In the genomic region with DNA sequence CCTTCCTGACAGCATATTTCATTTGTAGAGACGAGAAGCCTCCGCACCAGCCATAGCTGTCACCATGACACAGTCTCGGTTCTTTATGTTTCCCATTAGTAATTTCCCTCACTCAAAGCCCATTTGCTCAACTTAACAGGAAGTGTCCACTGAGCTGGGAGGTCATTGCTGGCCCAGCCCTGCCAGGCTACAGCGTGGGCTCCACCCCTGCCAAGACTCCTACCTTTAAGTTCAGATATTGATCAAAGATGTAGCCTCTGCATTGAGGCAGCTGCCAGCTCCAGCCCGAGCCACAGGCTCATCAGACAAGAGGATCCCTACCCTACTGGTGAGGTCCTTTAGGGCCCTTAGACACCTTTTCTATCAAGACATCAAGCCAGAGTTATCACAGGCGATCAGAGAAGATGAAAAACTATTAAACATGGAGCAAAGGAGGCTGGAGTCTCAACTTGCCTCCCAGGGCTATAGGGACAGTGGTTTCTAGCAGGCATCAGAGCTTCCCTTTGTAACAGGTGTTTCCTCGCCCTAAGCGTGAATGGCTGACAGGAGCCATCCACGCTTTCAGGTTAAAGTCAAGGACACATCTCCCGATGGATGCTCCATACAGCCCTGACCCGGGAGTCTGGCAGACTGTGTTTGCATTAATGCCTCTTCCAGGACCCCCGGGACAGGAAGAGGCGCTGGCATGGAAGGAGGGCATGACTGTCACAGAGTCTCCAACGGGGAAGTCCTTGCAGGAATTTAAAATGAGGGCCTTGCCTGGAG, we compare ENCODE assay signal across 21 cellular contexts.
"Had no signal": no experiment of that assay in that cellular context is flagged by ENCODE, and none has a peak within 500 bp of the region (broad histone marks: within the 10 kb centered on the region; RNA-seq: fewer than 3 reads in every experiment).

No MANE protein-coding gene starts in this region.

- H3K9me3 ChIP-seq: prostate gland, testis had no signal

- H3K36me3 ChIP-seq: lower lobe of right lung, prostate gland had no signal

- ATAC-seq: activated CD8-positive, alpha-beta T cell treated with anti-CD3 and anti-CD28 coated beads, Interleukin-2, amount 10 ng/mL, durations not matched to agents 7 days and 5 days; activated T-helper 17 cell treated with anti-CD3 and anti-CD28 coated beads, Interleukin-2, amount 50 U/mL, for 72 hours; lower lobe of right lung; stimulated activated memory B cell treated with anti-CD40 and anti-IgM and Interleukin-4, amounts not matched to agents 10 μg/mL and 1 μg/mL and 100 μg/mL, for 72 hours had no signal

- H3K27ac ChIP-seq: lower lobe of right lung, prostate gland, skin epidermis, testis had no signal

- H3K27me3 ChIP-seq: testis had no signal

- H3K4me1 ChIP-seq: lower lobe of right lung, prostate gland, testis had no signal

- FAIRE-seq: endometrium, kidney had no signal

- H3K4me3 ChIP-seq: lower lobe of right lung, prostate gland, skin epidermis, testis had no signal

- DNase-seq: activated CD4-positive, alpha-beta T cell treated with anti-CD3 and anti-CD28 coated beads for 1 hour; activated CD4-positive, alpha-beta T cell treated with anti-CD3 and anti-CD28 coated beads, Interleukin-2, amount 50 U/mL, for 1 hour; activated CD8-positive, alpha-beta T cell treated with anti-CD3 and anti-CD28 coated beads, Interleukin-2, amount 10 ng/mL, durations not matched to agents 7 days and 5 days; activated naive CD4-positive, alpha-beta T cell treated with anti-CD3 and anti-CD28 coated beads for 36 hours; activated naive CD8-positive, alpha-beta T cell treated with anti-CD3 and anti-CD28 coated beads, Interleukin-2, amount 10 ng/mL, durations not matched to agents 7 days and 5 days; amniotic stem cell; cortex of kidney; foreskin fibroblast; kidney; mesendoderm; naive B cell; stimulated activated CD4-positive, alpha-beta T cell treated with anti-CD3 and anti-CD28 coated beads, Interleukin-15, amount 100 ng/mL, for 24 hours; T-helper 1 cell; testis; trophoblast cell had no signal
